In genomic region chr14:68232643-68233055, GRCh38 we compare ENCODE assay signal across 8 cellular contexts.
DNase-seq lines count a peak whose midpoint lies in the region; ATAC-seq, FAIRE-seq and TF ChIP-seq lines count a peak whose summit lies in the region.

No MANE protein-coding gene starts in this region.

- H3K9me3 ChIP-seq in adipocyte (ENCODE audit: control insufficient read depth, low read length), result no peaks in the 10 kb centered on the region
- H3K9me3 ChIP-seq in kidney (ENCODE audit: control insufficient read depth in 1 of 2, low read length in 2 of 2), result no peaks in the 10 kb centered on the region
- H3K9me3 ChIP-seq in stomach smooth muscle (ENCODE audit: control insufficient read depth in 2 of 2, low read length in 2 of 2), result no peaks in the 10 kb centered on the region

- no peaks in the 10 kb centered on the region for H3K36me3 ChIP-seq in adipocyte (ENCODE audit: control insufficient read depth, insufficient read depth, low read length, severe bottlenecking)
- no peaks in the 10 kb centered on the region for H3K36me3 ChIP-seq in kidney (ENCODE audit: control insufficient read depth in 1 of 2, insufficient read depth in 2 of 2, low read length in 2 of 2)
- no peaks in the 10 kb centered on the region for H3K36me3 ChIP-seq in stomach smooth muscle (ENCODE audit: control insufficient read depth in 2 of 2, insufficient read depth in 2 of 2, low read length in 2 of 2)

- DNase-seq in EH (ENCODE audit: low read depth) (peak; percentile 99), adipocyte (ENCODE audit: low read depth) (peak; percentile 99), kidney (no peak), Kasumi-1 (lab: John Stamatoyannopoulos, UW) (no peak), retina (no peak)

- H3K4me1 ChIP-seq in adipocyte (ENCODE audit: control insufficient read depth, insufficient read depth, low read length), result peaks cover 25% of the 10 kb centered on the region
- H3K4me1 ChIP-seq in kidney (ENCODE audit: control insufficient read depth in 1 of 2, insufficient read depth in 1 of 2, low read depth in 1 of 2, low read length in 2 of 2), result peaks cover 18 to 33% of the 10 kb centered on the region in 2 donors
- peaks cover 25% of the 10 kb centered on the region for H3K4me1 ChIP-seq in stomach smooth muscle (ENCODE audit: control insufficient read depth, insufficient read depth, low read length)

- H3K27me3 ChIP-seq in adipocyte (replicated peaks; ENCODE audit: control insufficient read depth, insufficient read depth, low read length) (no peaks in the 10 kb centered on the region), stomach smooth muscle (ENCODE audit: control insufficient read depth in 1 of 2, insufficient read depth in 2 of 2, low read length in 2 of 2) (no peaks in the 10 kb centered on the region)

- H3K27ac ChIP-seq in kidney (ENCODE audit: low read depth in 2 of 2, low read length in 2 of 2) (peak overlapping the region; percentile 83 to 96), stomach smooth muscle (ENCODE audit: low read length) (peak overlapping the region; percentile 77)

- intact Hi-C loops in kidney (cut with DNase I), result no loop called here

- H3K4me3 ChIP-seq in adipocyte (ENCODE audit: low read length), result peak overlapping the region; percentile 49
- no peak overlapping the region for H3K4me3 ChIP-seq in kidney (ENCODE audit: low read length in 2 of 2)
- no peak overlapping the region for H3K4me3 ChIP-seq in stomach smooth muscle (ENCODE audit: low read length in 2 of 2)

- ATAC-seq in GM19467 (IDR thresholded peaks at IDR 0.05; ENCODE audit: unreplicated experiment), result peak; percentile 69
- ATAC-seq in HG03558 (IDR thresholded peaks at IDR 0.05; ENCODE audit: extremely low read depth, unreplicated experiment), result peak; percentile 79

- TF ChIP-seq CTCF in kidney (IDR thresholded peaks at IDR 0.05; ENCODE audit: borderline replicate concordance, extremely low read depth, insufficient read depth), result no peak

- H3K9ac ChIP-seq in adipocyte (ENCODE audit: low read length) (peak overlapping the region; percentile 67), kidney (ENCODE audit: low read length in 2 of 2) (no peak overlapping the region), stomach smooth muscle (ENCODE audit: low read length in 2 of 2) (peak overlapping the region in 1 of 2 donors; percentile 18)

- FAIRE-seq in kidney (lab: Jason Lieb, UNC), result peak; percentile 99

Comparison
In these comparisons a context has a peak if more than half of its experiments do, and no peak if none do; other contexts are left out.
1. DNase-seq: peak in EH (single experiment) and adipocyte (single experiment); none in kidney (single experiment), Kasumi-1 (0 of 2) and retina (single experiment).